In genomic region chr5:172769598-172770373, GRCh38 we compare ENCODE assay signal across 7 cellular contexts. TPM values are rescaled to one million over a fixed set of nuclear protein-coding genes. Genes with fewer than 3 reads are reported as not detected.
DNase-seq lines count a peak whose midpoint lies in the region; ATAC-seq, FAIRE-seq and TF ChIP-seq lines count a peak whose summit lies in the region.

No MANE protein-coding gene starts in this region.

- FAIRE-seq in H54 (lab: Jason Lieb, UNC) (no peak), endothelial cell of umbilical vein (lab: Jason Lieb, UNC) (no peak)

- no peak overlapping the region for H2AFZ ChIP-seq in endothelial cell of umbilical vein (ENCODE audit: low read depth, low read length)

- no peak for TF ChIP-seq CTCF in endothelial cell of umbilical vein (IDR thresholded peaks at IDR 0.05; ENCODE audit: extremely low read depth in 1 of 2, insufficient read depth in 1 of 2, low read depth in 1 of 2, low read length in 2 of 2)

- POLR2A ChIA-PET in endothelial cell of umbilical vein (lab: Charles Lee) = interaction anchor here (0.5 to 4.2 kb wide), 17 partner anchors 11 to 170 kb away, joined by 3 to 60 read pairs (median 7); no protein-coding TSS in a partner anchor

- H3K9me1 ChIP-seq in endothelial cell of umbilical vein (replicated peaks; ENCODE audit: control insufficient read depth, extremely low read depth, insufficient read depth, low read length) = no peaks in the 10 kb centered on the region

- H4K20me1 ChIP-seq in endothelial cell of umbilical vein (replicated peaks; ENCODE audit: control insufficient read depth, extremely low read depth, insufficient read depth, low read length) = no peaks in the 10 kb centered on the region

- dilution Hi-C loops in endothelial cell of umbilical vein (cut with MboI; ENCODE audit: extremely low pct_ligation_motif_present, low sequenced_read_pairs) = no loop called here

- no peak for ATAC-seq in HG03354 (IDR thresholded peaks at IDR 0.05; ENCODE audit: poor library complexity, severe bottlenecking, unreplicated experiment)

- H3K36me3 ChIP-seq in SJCRH30 (peaks cover 20% of the 10 kb centered on the region), endothelial cell of umbilical vein (ENCODE audit: control insufficient read depth in 2 of 2, extremely low read depth in 1 of 2, insufficient read depth in 2 of 2, low read length in 2 of 2) (peaks cover 5 to 11% of the 10 kb centered on the region in 2 experiments), muscle layer of duodenum (ENCODE audit: control insufficient read depth in 1 of 2, insufficient read depth in 2 of 2, low read length in 2 of 2) (peaks cover 26 to 57% of the 10 kb centered on the region in 2 donors)

- no peaks in the 10 kb centered on the region for H3K9me3 ChIP-seq in SJCRH30 (replicated peaks)
- no peaks in the 10 kb centered on the region for H3K9me3 ChIP-seq in endothelial cell of umbilical vein (replicated peaks; ENCODE audit: control insufficient read depth, insufficient read depth, low read length)
- H3K9me3 ChIP-seq in muscle layer of duodenum (ENCODE audit: control insufficient read depth in 1 of 2, low read length in 2 of 2) = no peaks in the 10 kb centered on the region

- CTCF ChIA-PET in endothelial cell of umbilical vein (lab: Charles Lee) = interaction anchor here (0.9 to 8.8 kb wide), 22 partner anchors 10 to 170 kb away, joined by 3 to 87 read pairs (median 6); no protein-coding TSS in a partner anchor

- peaks cover 36% of the 10 kb centered on the region for H3K79me2 ChIP-seq in endothelial cell of umbilical vein (ENCODE audit: control insufficient read depth, insufficient read depth, low read length)

- peaks cover 28% of the 10 kb centered on the region for H3K4me1 ChIP-seq in SJCRH30
- H3K4me1 ChIP-seq in endothelial cell of umbilical vein (ENCODE audit: control insufficient read depth, extremely low read depth, insufficient read depth, low read length) = peaks cover 55% of the 10 kb centered on the region
- peaks cover 4 to 13% of the 10 kb centered on the region in 2 donors for H3K4me1 ChIP-seq in muscle layer of duodenum (ENCODE audit: control insufficient read depth in 1 of 2, insufficient read depth in 2 of 2, low read length in 2 of 2)

- peak overlapping the region; percentile 96; the same call in 1 of the 2 replicates for H3K27ac ChIP-seq in SJCRH30
- peak overlapping the region; percentile 92 for H3K27ac ChIP-seq in endothelial cell of umbilical vein (ENCODE audit: insufficient read depth, low read depth, low read length)
- peak overlapping the region; percentile 99 for H3K27ac ChIP-seq in muscle layer of duodenum (ENCODE audit: low read length)

- DNase-seq in H54 (ENCODE audit: insufficient read length, low spot score) (no peak), SJCRH30 (no peak), endothelial cell of umbilical vein (ENCODE audit: low read depth, low spot score) (peak; percentile 39), T1000 (lab: John Stamatoyannopoulos, UW) (no peak), NCI-H1048 (lab: John Stamatoyannopoulos, UW) (no peak)

- peak overlapping the region; percentile 98 for H3K4me3 ChIP-seq in SJCRH30
- H3K4me3 ChIP-seq in endothelial cell of umbilical vein (replicated peaks in 1 of 3; ENCODE audit: insufficient read depth in 1 of 3, low read depth in 1 of 3, low read length in 3 of 3) = peak overlapping the region; percentile 60 to 96 (median 88)
- peak overlapping the region; percentile 85 to 98 for H3K4me3 ChIP-seq in muscle layer of duodenum (ENCODE audit: low read depth in 1 of 2, low read length in 2 of 2)

- BruUV-seq in endothelial cell of umbilical vein (replicated peaks; lab: Mats Ljungman, UMichigan) = TSS peak; percentile 22

- H3K9ac ChIP-seq in endothelial cell of umbilical vein (replicated peaks; ENCODE audit: extremely low read depth, insufficient read depth, low read length) = peak overlapping the region; percentile 96

- peak overlapping the region; percentile 88 for H3K4me2 ChIP-seq in endothelial cell of umbilical vein (ENCODE audit: insufficient read depth, low read length)

- intact Hi-C loops in endothelial cell of umbilical vein (cut with micrococcal nuclease) = loop anchor here (1.0 to 10.0 kb wide), 2 partner anchors 163 to 995 kb away; no protein-coding TSS in a partner anchor

- H3K27me3 ChIP-seq in SJCRH30 = no peaks in the 10 kb centered on the region
- no peaks in the 10 kb centered on the region for H3K27me3 ChIP-seq in endothelial cell of umbilical vein (ENCODE audit: control insufficient read depth in 2 of 2, insufficient read depth in 2 of 2, low read length in 2 of 2)
- no peaks in the 10 kb centered on the region for H3K27me3 ChIP-seq in muscle layer of duodenum (ENCODE audit: low read depth, low read length)

- peak; percentile 3; the same call in 1 of the 2 replicates for TF ChIP-seq POLR2A in H54 (IDR thresholded peaks at IDR 0.05; ENCODE audit: low read depth, low read length)
- TF ChIP-seq POLR2A in endothelial cell of umbilical vein (IDR thresholded peaks at IDR 0.05; ENCODE audit: low read depth, low read length) = peak; percentile 73

TF ChIP-seq in endothelial cell of umbilical vein, 7 proteins besides CTCF, POLR2A, EP300 and RAD21:
- peak; percentile 43 for TF ChIP-seq POLR2AphosphoS5 (IDR thresholded peaks at IDR 0.05; ENCODE audit: insufficient read depth, low read depth, low read length)
- no peak for TF ChIP-seq FOS (IDR thresholded peaks at IDR 0.05; ENCODE audit: borderline replicate concordance, insufficient read depth, low read length)

RNA-seq across cellular contexts. Expression of gene DUSP1, which starts 1.2 kb away (rescaled TPM):
- 18.1 and 19.4 TPM in 2 replicates for total RNA-seq in SJCRH30 (2014; rRNA removed; shearing (Covaris generic))
- 36.1 and 46.5 TPM in 2 replicates for total RNA-seq in endothelial cell of umbilical vein
- polyA plus RNA-seq in endothelial cell of umbilical vein = 157 and 196 TPM in 2 replicates
- 146 and 177 TPM in 2 replicates for polyA plus RNA-seq in endothelial cell of umbilical vein (2011; cell fraction: cytosol; rRNA removed)
- 244 and 322 TPM in 2 replicates for polyA plus RNA-seq in endothelial cell of umbilical vein (2011; cell fraction: nucleus; rRNA removed)
- 129 and 131 TPM in 2 replicates for polyA plus RNA-seq in endothelial cell of umbilical vein (2012)
- polyA minus RNA-seq in endothelial cell of umbilical vein = 107 and 126 TPM in 2 replicates
- 130 TPM for polyA minus RNA-seq in endothelial cell of umbilical vein (2011; cell fraction: cytosol; rRNA and poly(A)+ RNA removed)
- 151 and 252 TPM in 2 replicates for polyA minus RNA-seq in endothelial cell of umbilical vein (2011; cell fraction: nucleus; rRNA and poly(A)+ RNA removed)
